Comparison of ENCODE assay signal across 9 cellular contexts in genomic region chr10:125721035-125721434, GRCh38. TPM values are rescaled to one million over a fixed set of nuclear protein-coding genes. Genes with fewer than 3 reads are reported as not detected.
DNase-seq lines count a peak whose midpoint lies in the region; ATAC-seq and FAIRE-seq lines count a peak whose summit lies in the region.
"Had no signal": no experiment of that assay in that cellular context is flagged by ENCODE, and none has a peak within 500 bp of the region (broad histone marks: within the 10 kb centered on the region; RNA-seq: fewer than 3 reads in every experiment).

No MANE protein-coding gene starts in this region.

- H3K36me3 Mint-ChIP-seq in activated naive CD4-positive, alpha-beta T cell treated with anti-CD3 and anti-CD28 coated beads for 36 hours (ENCODE audit: low read depth) = peaks cover 31% of the 10 kb centered on the region
- H3K36me3 Mint-ChIP-seq in activated naive CD8-positive, alpha-beta T cell treated with anti-CD3 and anti-CD28 coated beads for 36 hours = peaks cover 35% of the 10 kb centered on the region
- peaks cover 34% of the 10 kb centered on the region for H3K36me3 Mint-ChIP-seq in stimulated activated memory B cell treated with anti-CD40 and anti-IgM and Interleukin-4, amounts not matched to agents 10 μg/mL and 1 μg/mL and 100 μg/mL, for 72 hours

- H3K4me3 Mint-ChIP-seq in activated naive CD4-positive, alpha-beta T cell treated with anti-CD3 and anti-CD28 coated beads for 36 hours = peak overlapping the region; percentile 56
- H3K4me3 Mint-ChIP-seq in activated naive CD8-positive, alpha-beta T cell treated with anti-CD3 and anti-CD28 coated beads for 36 hours = peak overlapping the region; percentile 95
- peak overlapping the region; percentile 23 for H3K4me3 Mint-ChIP-seq in stimulated activated memory B cell treated with anti-CD40 and anti-IgM and Interleukin-4, amounts not matched to agents 10 μg/mL and 1 μg/mL and 100 μg/mL, for 72 hours

- no peak for DNase-seq in activated naive CD4-positive, alpha-beta T cell treated with anti-CD3 and anti-CD28 coated beads for 36 hours
- no peak for DNase-seq in activated naive CD4-positive, alpha-beta T cell (lab: John Stamatoyannopoulos, UW)
- DNase-seq in activated naive CD8-positive, alpha-beta T cell treated with anti-CD3 and anti-CD28 coated beads for 36 hours = no peak
- no peak for DNase-seq in NCI-H1092 treated with DMSO at 0.1 percent for 48 hours (lab: John Stamatoyannopoulos, UW)
- no peak for DNase-seq in urothelium cell line (ENCODE audit: low spot score)
- DNase-seq in NCI-H128 (lab: John Stamatoyannopoulos, UW; ENCODE audit: unreplicated experiment) = no peak
- DNase-seq: testis had no signal

- no peak for FAIRE-seq in urothelium cell line (lab: Jason Lieb, UNC)

- intact Hi-C loops in activated naive CD4-positive, alpha-beta T cell treated with anti-CD3 and anti-CD28 coated beads for 36 hours (cut with micrococcal nuclease) = no loop called here

- H3K4me1 Mint-ChIP-seq in activated naive CD4-positive, alpha-beta T cell treated with anti-CD3 and anti-CD28 coated beads for 36 hours (ENCODE audit: low read depth) = peaks cover 30% of the 10 kb centered on the region
- H3K4me1 Mint-ChIP-seq in activated naive CD8-positive, alpha-beta T cell treated with anti-CD3 and anti-CD28 coated beads for 36 hours = peaks cover 25% of the 10 kb centered on the region
- H3K4me1 Mint-ChIP-seq in stimulated activated memory B cell treated with anti-CD40 and anti-IgM and Interleukin-4, amounts not matched to agents 10 μg/mL and 1 μg/mL and 100 μg/mL, for 72 hours = peaks cover 6% of the 10 kb centered on the region

- peak; percentile 35 for ATAC-seq in HG02943 (IDR thresholded peaks at IDR 0.05; ENCODE audit: low read depth, unreplicated experiment)
- ATAC-seq in stimulated activated memory B cell treated with anti-CD40 and anti-IgM and Interleukin-4, amounts not matched to agents 10 μg/mL and 1 μg/mL and 100 μg/mL, for 72 hours = no peak

- peaks cover 1% of the 10 kb centered on the region for H3K9me3 Mint-ChIP-seq in activated naive CD4-positive, alpha-beta T cell treated with anti-CD3 and anti-CD28 coated beads for 36 hours
- peaks cover 3% of the 10 kb centered on the region for H3K9me3 Mint-ChIP-seq in activated naive CD8-positive, alpha-beta T cell treated with anti-CD3 and anti-CD28 coated beads for 36 hours
- H3K9me3 Mint-ChIP-seq in stimulated activated memory B cell treated with anti-CD40 and anti-IgM and Interleukin-4, amounts not matched to agents 10 μg/mL and 1 μg/mL and 100 μg/mL, for 72 hours = no peaks in the 10 kb centered on the region

- no peaks in the 10 kb centered on the region for H3K27me3 Mint-ChIP-seq in activated naive CD4-positive, alpha-beta T cell treated with anti-CD3 and anti-CD28 coated beads for 36 hours (ENCODE audit: low read depth)
- no peaks in the 10 kb centered on the region for H3K27me3 Mint-ChIP-seq in activated naive CD8-positive, alpha-beta T cell treated with anti-CD3 and anti-CD28 coated beads for 36 hours
- no peaks in the 10 kb centered on the region for H3K27me3 Mint-ChIP-seq in stimulated activated memory B cell treated with anti-CD40 and anti-IgM and Interleukin-4, amounts not matched to agents 10 μg/mL and 1 μg/mL and 100 μg/mL, for 72 hours

- CTCF ChIA-PET in activated naive CD4-positive, alpha-beta T cell treated with anti-CD3 and anti-CD28 coated beads for 36 hours (lab: Charles Lee) = interaction anchor here (0.7 kb wide), 1 partner anchor 20 kb away, joined by 3 read pairs; no protein-coding TSS in a partner anchor

- H3K27ac Mint-ChIP-seq in activated naive CD4-positive, alpha-beta T cell treated with anti-CD3 and anti-CD28 coated beads for 36 hours = no peak overlapping the region
- H3K27ac Mint-ChIP-seq in activated naive CD8-positive, alpha-beta T cell treated with anti-CD3 and anti-CD28 coated beads for 36 hours = peak overlapping the region; percentile 48
- H3K27ac Mint-ChIP-seq in stimulated activated memory B cell treated with anti-CD40 and anti-IgM and Interleukin-4, amounts not matched to agents 10 μg/mL and 1 μg/mL and 100 μg/mL, for 72 hours = no peak overlapping the region

RNA-seq across cellular contexts. Expression of gene EDRF1, which starts 1.5 kb away (rescaled TPM):
- 10 to 100 TPM; 24.0 to 25.0 TPM for total RNA-seq in activated naive CD4-positive, alpha-beta T cell treated with anti-CD3 and anti-CD28 coated beads for 36 hours
- 10 to 100 TPM; 28.1 to 30.6 TPM for total RNA-seq in activated naive CD8-positive, alpha-beta T cell treated with anti-CD3 and anti-CD28 coated beads for 36 hours

RNA-seq across cellular contexts. Expression of gene TEX36, which starts 38.1 kb away (rescaled TPM):
- total RNA-seq in activated naive CD4-positive, alpha-beta T cell treated with anti-CD3 and anti-CD28 coated beads for 36 hours = not detected
- total RNA-seq in activated naive CD8-positive, alpha-beta T cell treated with anti-CD3 and anti-CD28 coated beads for 36 hours = not detected

RNA-seq across cellular contexts. Expression of gene MMP21, which starts 54.6 kb away (rescaled TPM):
- total RNA-seq in activated naive CD4-positive, alpha-beta T cell treated with anti-CD3 and anti-CD28 coated beads for 36 hours = not detected
- not detected for total RNA-seq in activated naive CD8-positive, alpha-beta T cell treated with anti-CD3 and anti-CD28 coated beads for 36 hours

Comparison
In these comparisons a context has a peak if more than half of its experiments do, and no peak if none do; other contexts are left out.
1. H3K4me3 Mint-ChIP-seq: peak in every context shown above with its lines; median percentile 95 in activated naive CD8-positive, alpha-beta T cell treated with anti-CD3 and anti-CD28 coated beads for 36 hours; 56 in activated naive CD4-positive, alpha-beta T cell treated with anti-CD3 and anti-CD28 coated beads for 36 hours; 23 in stimulated activated memory B cell treated with anti-CD40 and anti-IgM and Interleukin-4, amounts not matched to agents 10 μg/mL and 1 μg/mL and 100 μg/mL, for 72 hours.